Comparison of ENCODE assay signal across 8 cellular contexts in the genomic region with DNA sequence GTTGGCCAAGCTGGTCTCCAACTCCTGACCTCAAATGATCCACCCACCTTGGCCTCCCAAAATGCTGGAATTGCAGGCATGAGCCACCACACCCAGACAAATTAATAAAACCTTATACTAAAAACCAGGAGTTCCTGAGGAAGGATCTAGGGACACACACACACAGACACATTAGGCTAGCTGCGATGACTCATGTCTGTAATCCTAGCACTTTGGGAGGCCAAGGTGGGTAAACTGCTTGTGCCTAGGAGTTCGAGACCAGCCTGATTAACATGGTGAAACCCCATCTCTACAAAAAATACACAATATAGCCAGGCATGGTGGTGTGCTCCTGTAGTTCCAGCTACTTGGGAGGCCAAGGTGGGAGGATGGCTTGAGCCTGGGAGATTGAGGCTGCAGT. TPM values are rescaled to one million over a fixed set of nuclear protein-coding genes. Genes with fewer than 3 reads are reported as not detected.
A peak's percentile ranks its signal among the peaks of the same experiment; 100 is the strongest.
DNase-seq lines count a peak whose midpoint lies in the region; ATAC-seq, FAIRE-seq and TF ChIP-seq lines count a peak whose summit lies in the region.
"Not testable (repeated sequence)": the region's sequence is repeated elsewhere in the genome, so short reads cannot be mapped to it uniquely, and the experiment has no call there.

No MANE protein-coding gene starts in this region.

- H3K79me2 ChIP-seq in fibroblast of lung (ENCODE audit: control insufficient read depth, insufficient read depth, low read length) = peaks cover 51% of the 10 kb centered on the region

- not testable (repeated sequence) for ATAC-seq in activated CD8-positive, alpha-beta memory T cell treated with anti-CD3 and anti-CD28 coated beads, Interleukin-2, amount 10 ng/mL, durations not matched to agents 7 days and 5 days; stimulated activated naive B cell treated with anti-CD40 and anti-IgM and Interleukin-4, amounts not matched to agents 10 μg/mL and 1 μg/mL and 100 μg/mL, for 72 hours (replicated peaks)

- H3K36me3 ChIP-seq in bronchial epithelial cell (ENCODE audit: control insufficient read depth, insufficient read depth, low read length); fibroblast of lung (ENCODE audit: control insufficient read depth, insufficient read depth, low read length): not testable (repeated sequence)
- H3K36me3 ChIP-seq in mesenchymal stem cell (ENCODE audit: control insufficient read depth in 1 of 2, insufficient read depth in 2 of 2, low read depth in 1 of 2, low read length in 2 of 2) = peaks cover 17 to 61% of the 10 kb centered on the region in 2 experiments

- not testable (repeated sequence) for TF ChIP-seq POLR2A in H54 (IDR thresholded peaks at IDR 0.05; ENCODE audit: low read depth, low read length)

- H3K27ac ChIP-seq in fibroblast of lung (ENCODE audit: insufficient read depth, low read length); mesenchymal stem cell (ENCODE audit: low read length, poor library complexity, severe bottlenecking): not testable (repeated sequence)

- H3K4me3 ChIP-seq in bronchial epithelial cell (ENCODE audit: low read depth, low read length); fibroblast of lung (replicated peaks in 1 of 4; ENCODE audit: control extremely low read depth in 1 of 4, insufficient read depth in 1 of 4, low read depth in 3 of 4, low read length in 4 of 4); mesenchymal stem cell (ENCODE audit: insufficient read depth in 1 of 2, low read depth in 1 of 2, low read length in 2 of 2): not testable (repeated sequence)

- H2AFZ ChIP-seq in fibroblast of lung (ENCODE audit: low read length); mesenchymal stem cell (ENCODE audit: low read depth, low read length): not testable (repeated sequence)

- WGBS in mesenchymal stem cell = 92% methylated on average over 2 of the region's 2 CpGs

- not testable (repeated sequence) for H4K20me1 ChIP-seq in fibroblast of lung (ENCODE audit: control insufficient read depth, extremely low read depth, insufficient read depth, low read length)

- H3K79me1 ChIP-seq in mesenchymal stem cell (replicated peaks; ENCODE audit: low read length, poor library complexity, severe bottlenecking) = peaks cover 13% of the 10 kb centered on the region

- peak overlapping the region in 4 of 7 donors; percentile 36 to 81 (median 68) for H3K27ac Mint-ChIP-seq in CD14-positive monocyte
- peak overlapping the region; percentile 61 for H3K27ac Mint-ChIP-seq in activated CD8-positive, alpha-beta memory T cell treated with anti-CD3 and anti-CD28 coated beads, Interleukin-2, amount 10 ng/mL, durations not matched to agents 7 days and 5 days
- peak overlapping the region; percentile 44 for H3K27ac Mint-ChIP-seq in stimulated activated naive B cell treated with anti-CD40 and anti-IgM and Interleukin-4, amounts not matched to agents 10 μg/mL and 1 μg/mL and 100 μg/mL, for 72 hours

- H2BK15ac ChIP-seq in mesenchymal stem cell (ENCODE audit: low read depth, poor library complexity, severe bottlenecking) = not testable (repeated sequence)

- H4K91ac ChIP-seq in mesenchymal stem cell (ENCODE audit: low read length) = not testable (repeated sequence)

- H3K23ac ChIP-seq in mesenchymal stem cell (ENCODE audit: low read length in 2 of 2) = not testable (repeated sequence)

- intact Hi-C loops in CD14-positive monocyte (cut with micrococcal nuclease) = not testable (repeated sequence)

- not testable (repeated sequence) for H3K4me3 Mint-ChIP-seq in CD14-positive monocyte; activated CD8-positive, alpha-beta memory T cell treated with anti-CD3 and anti-CD28 coated beads, Interleukin-2, amount 10 ng/mL, durations not matched to agents 7 days and 5 days; stimulated activated naive B cell treated with anti-CD40 and anti-IgM and Interleukin-4, amounts not matched to agents 10 μg/mL and 1 μg/mL and 100 μg/mL, for 72 hours

- not testable (repeated sequence) for DNase-seq in CD14-positive monocyte (ENCODE audit: low spot score); H54 (ENCODE audit: insufficient read length, low spot score); activated CD8-positive, alpha-beta memory T cell treated with anti-CD3 and anti-CD28 coated beads, Interleukin-2, amount 10 ng/mL, durations not matched to agents 7 days and 5 days; stimulated activated naive B cell treated with anti-CD40 and anti-IgM and Interleukin-4, amounts not matched to agents 10 μg/mL and 1 μg/mL and 100 μg/mL, for 72 hours
- DNase-seq in NCI-H69 (lab: John Stamatoyannopoulos, UW) (peak; percentile 2), bronchial epithelial cell (ENCODE audit: low read depth) (peak; percentile 25), fibroblast of lung (ENCODE audit: low read depth in 2 of 2) (peak; percentile 12), mesenchymal stem cell (peak; percentile 30)

- peaks cover 22% of the 10 kb centered on the region for H3K4me1 Mint-ChIP-seq in CD14-positive monocyte
- peaks cover 43% of the 10 kb centered on the region for H3K4me1 Mint-ChIP-seq in activated CD8-positive, alpha-beta memory T cell treated with anti-CD3 and anti-CD28 coated beads, Interleukin-2, amount 10 ng/mL, durations not matched to agents 7 days and 5 days
- peaks cover 19 to 43% of the 10 kb centered on the region in 2 donors for H3K4me1 Mint-ChIP-seq in stimulated activated naive B cell treated with anti-CD40 and anti-IgM and Interleukin-4, amounts not matched to agents 10 μg/mL and 1 μg/mL and 100 μg/mL, for 72 hours

- peak; percentile 15 for FAIRE-seq in H54 (lab: Jason Lieb, UNC)
- not testable (repeated sequence) for FAIRE-seq in bronchial epithelial cell (lab: Jason Lieb, UNC)

- not testable (repeated sequence) for H3K27me3 Mint-ChIP-seq in CD14-positive monocyte (ENCODE audit: low read depth in 3 of 3); activated CD8-positive, alpha-beta memory T cell treated with anti-CD3 and anti-CD28 coated beads, Interleukin-2, amount 10 ng/mL, durations not matched to agents 7 days and 5 days; stimulated activated naive B cell treated with anti-CD40 and anti-IgM and Interleukin-4, amounts not matched to agents 10 μg/mL and 1 μg/mL and 100 μg/mL, for 72 hours

- not testable (repeated sequence) for H4K8ac ChIP-seq in mesenchymal stem cell (ENCODE audit: low read length)

- not testable (repeated sequence) for H3K4ac ChIP-seq in mesenchymal stem cell (ENCODE audit: low read depth in 1 of 2, low read length in 2 of 2)

- H2AK5ac ChIP-seq in mesenchymal stem cell (ENCODE audit: low read length, severe bottlenecking) = not testable (repeated sequence)

- not testable (repeated sequence) for H2BK120ac ChIP-seq in mesenchymal stem cell (ENCODE audit: low read depth, low read length)

- H3K4me2 ChIP-seq in fibroblast of lung (ENCODE audit: extremely low read depth, insufficient read depth, low read length); mesenchymal stem cell (ENCODE audit: low read length, poor library complexity, severe bottlenecking): not testable (repeated sequence)

- H3K18ac ChIP-seq in mesenchymal stem cell (ENCODE audit: low read depth in 1 of 2, low read length in 2 of 2) = not testable (repeated sequence)

- not testable (repeated sequence) for TF ChIP-seq CTCF in CD14-positive monocyte (IDR thresholded peaks at IDR 0.05); bronchial epithelial cell (IDR thresholded peaks at IDR 0.05; ENCODE audit: insufficient read depth, low read length, severe bottlenecking); fibroblast of lung (conservative IDR thresholded peaks at IDR 0.05 in 1 of 2, IDR thresholded peaks at IDR 0.05 in 1 of 2; ENCODE audit: low read depth in 1 of 2, low read length in 2 of 2)

- not testable (repeated sequence) for H3K4me1 ChIP-seq in fibroblast of lung (ENCODE audit: control insufficient read depth, extremely low read depth, insufficient read depth, low read length); mesenchymal stem cell (ENCODE audit: control insufficient read depth, insufficient read depth, low read depth, low read length)

- H2BK12ac ChIP-seq in mesenchymal stem cell (ENCODE audit: low read length in 2 of 2) = not testable (repeated sequence)

- not testable (repeated sequence) for H3K9me3 Mint-ChIP-seq in CD14-positive monocyte; activated CD8-positive, alpha-beta memory T cell treated with anti-CD3 and anti-CD28 coated beads, Interleukin-2, amount 10 ng/mL, durations not matched to agents 7 days and 5 days (ENCODE audit: low read depth); stimulated activated naive B cell treated with anti-CD40 and anti-IgM and Interleukin-4, amounts not matched to agents 10 μg/mL and 1 μg/mL and 100 μg/mL, for 72 hours

- H3K9ac ChIP-seq in fibroblast of lung (ENCODE audit: insufficient read depth, low read length); mesenchymal stem cell (ENCODE audit: low read length): not testable (repeated sequence)

- not testable (repeated sequence) for H3K27me3 ChIP-seq in bronchial epithelial cell (ENCODE audit: control insufficient read depth, insufficient read depth, low read length); fibroblast of lung (ENCODE audit: control insufficient read depth, insufficient read depth, low read length); mesenchymal stem cell (ENCODE audit: control insufficient read depth in 1 of 2, insufficient read depth in 1 of 2, low read length in 2 of 2)

- peaks cover 53 to 66% of the 10 kb centered on the region in 2 donors for H3K36me3 Mint-ChIP-seq in CD14-positive monocyte
- peaks cover 64% of the 10 kb centered on the region for H3K36me3 Mint-ChIP-seq in activated CD8-positive, alpha-beta memory T cell treated with anti-CD3 and anti-CD28 coated beads, Interleukin-2, amount 10 ng/mL, durations not matched to agents 7 days and 5 days
- H3K36me3 Mint-ChIP-seq in stimulated activated naive B cell treated with anti-CD40 and anti-IgM and Interleukin-4, amounts not matched to agents 10 μg/mL and 1 μg/mL and 100 μg/mL, for 72 hours = peaks cover 28 to 41% of the 10 kb centered on the region in 2 donors

- CTCF ChIA-PET in activated CD8-positive, alpha-beta memory T cell treated with anti-CD3 and anti-CD28 coated beads, Interleukin-2, amount 10 ng/mL, durations not matched to agents 7 days and 5 days (lab: Charles Lee) = interaction anchor here (3.3 kb wide), 1 partner anchor 14 kb away, joined by 11 read pairs; a partner anchor contains a TSS

- H3K9me3 ChIP-seq in fibroblast of lung (ENCODE audit: control insufficient read depth, insufficient read depth, low read depth, low read length); mesenchymal stem cell (ENCODE audit: control insufficient read depth, low read length): not testable (repeated sequence)

- not testable (repeated sequence) for H2BK5ac ChIP-seq in mesenchymal stem cell (ENCODE audit: low read depth, low read length, poor library complexity, severe bottlenecking)

- H3K14ac ChIP-seq in mesenchymal stem cell (ENCODE audit: low read length in 2 of 2) = not testable (repeated sequence)

RNA-seq across cellular contexts. Expression of a gene that starts 13.8 kb away (rescaled TPM):
- polyA plus RNA-seq in CD14-positive monocyte (1 to 10 TPM; 5.0 to 8.4 TPM), fibroblast of lung (15.2 and 28.4 TPM in 2 replicates)
- 100 to 1,000 TPM; 121 to 162 TPM for total RNA-seq in activated CD8-positive, alpha-beta memory T cell treated with anti-CD3 and anti-CD28 coated beads, Interleukin-2, amount 10 ng/mL, durations not matched to agents 7 days and 5 days
- total RNA-seq in bronchial epithelial cell (11.6 and 13.7 TPM in 2 replicates), fibroblast of lung (9.2 and 12.9 TPM in 2 replicates)
- 8.6 and 15.6 TPM in 2 replicates for polyA plus RNA-seq in fibroblast of lung (2012)
- polyA minus RNA-seq in fibroblast of lung (ENCODE audit: low replicate concordance) = 25.7 and 56.4 TPM in 2 replicates
- polyA plus RNA-seq in mesenchymal stem cell (2013, experiment 1 of 2) = 10.5 TPM
- polyA plus RNA-seq in mesenchymal stem cell (2013, experiment 2 of 2) = 9.6 TPM

RNA-seq across cellular contexts. Expression of a gene that starts 46.0 kb away (rescaled TPM):
- 10 to 100 TPM; 40.3 to 69.1 TPM for polyA plus RNA-seq in CD14-positive monocyte
- total RNA-seq in activated CD8-positive, alpha-beta memory T cell treated with anti-CD3 and anti-CD28 coated beads, Interleukin-2, amount 10 ng/mL, durations not matched to agents 7 days and 5 days = 10 to 100 TPM; 74.0 to 86.9 TPM
- 65.0 and 71.2 TPM in 2 replicates for total RNA-seq in bronchial epithelial cell
- total RNA-seq in fibroblast of lung = 97.6 and 138 TPM in 2 replicates
- 150 and 176 TPM in 2 replicates for polyA plus RNA-seq in fibroblast of lung
- 117 and 134 TPM in 2 replicates for polyA plus RNA-seq in fibroblast of lung (2012)
- polyA minus RNA-seq in fibroblast of lung (ENCODE audit: low replicate concordance) = 197 and 260 TPM in 2 replicates
- 117 TPM for polyA plus RNA-seq in mesenchymal stem cell (2013, experiment 1 of 2)
- 111 TPM for polyA plus RNA-seq in mesenchymal stem cell (2013, experiment 2 of 2)

RNA-seq across cellular contexts. Expression of a gene that starts 47.8 kb away (rescaled TPM):
- 10 to 100 TPM; 33.6 to 37.8 TPM for polyA plus RNA-seq in CD14-positive monocyte
- 10 to 100 TPM; 26.1 to 35.5 TPM for total RNA-seq in activated CD8-positive, alpha-beta memory T cell treated with anti-CD3 and anti-CD28 coated beads, Interleukin-2, amount 10 ng/mL, durations not matched to agents 7 days and 5 days
- 2.7 and 6.3 TPM in 2 replicates for total RNA-seq in bronchial epithelial cell
- 4.6 and 5.8 TPM in 2 replicates for total RNA-seq in fibroblast of lung
- polyA plus RNA-seq in fibroblast of lung = 4.3 and 4.8 TPM in 2 replicates
- 4.6 and 5.9 TPM in 2 replicates for polyA plus RNA-seq in fibroblast of lung (2012)
- polyA minus RNA-seq in fibroblast of lung (ENCODE audit: low replicate concordance) = 2.3 and 5.0 TPM in 2 replicates
- polyA plus RNA-seq in mesenchymal stem cell (2013, experiment 1 of 2) = 7.4 TPM
- polyA plus RNA-seq in mesenchymal stem cell (2013, experiment 2 of 2) = 7.1 TPM
